ENCODE assay signal across 1 cellular context in genomic region chr3:50568947-50569749, GRCh38.
A peak's percentile ranks its signal among the peaks of the same experiment; 100 is the strongest.
TF ChIP-seq lines count a peak whose summit lies in the region.

HEMK1 (plus strand) TSS chr3:50569522; CDS start chr3:50571105, 1,583 bp downstream.

TF ChIP-seq in HepG2, 621 proteins besides CTCF, POLR2A, EP300 and RAD21 (continued from another document and continues in another):
- 0 out of 2 replicates have a peak, but pooled peaks have one; percentile 68 for TF ChIP-seq PRDM10 (CRISPR knock-in tag; IDR thresholded peaks at IDR 0.05; ENCODE audit: low read depth)
- no peak for TF ChIP-seq U2AF2 (IDR thresholded peaks at IDR 0.05; ENCODE audit: low read depth, low read length)
- no peak for TF ChIP-seq CAMTA2 (CRISPR knock-in tag; IDR thresholded peaks at IDR 0.05; ENCODE audit: borderline replicate concordance)
- peak; percentile 48; the same call in 1 of the 2 replicates for TF ChIP-seq ISL2 (CRISPR knock-in tag; IDR thresholded peaks at IDR 0.05)
- peak; percentile 63; the same call in 1 of the 2 replicates for TF ChIP-seq SALL2 (CRISPR knock-in tag; IDR thresholded peaks at IDR 0.05)
- TF ChIP-seq ZUFSP (CRISPR knock-in tag; IDR thresholded peaks at IDR 0.05; ENCODE audit: borderline replicate concordance): no peak
- peak; percentile 36; the same call in 1 of the 2 replicates for TF ChIP-seq TFAP4 (IDR thresholded peaks at IDR 0.05; ENCODE audit: borderline replicate concordance, low read depth)
- no peak for TF ChIP-seq DNMT3B (CRISPR knock-in tag; conservative IDR thresholded peaks at IDR 0.05)
- peak; percentile 89 for TF ChIP-seq ZBTB7B (CRISPR knock-in tag; IDR thresholded peaks at IDR 0.05)
- peak; percentile 88 for TF ChIP-seq ZNF18 (CRISPR knock-in tag; IDR thresholded peaks at IDR 0.05; ENCODE audit: insufficient replicate concordance)
- TF ChIP-seq GMEB2 (CRISPR knock-in tag; IDR thresholded peaks at IDR 0.05; ENCODE audit: low read depth): peak; percentile 61; the same call in 1 of the 2 replicates
- 0 out of 2 replicates have a peak, but pooled peaks have one; percentile 34 for TF ChIP-seq AKAP8 (CRISPR knock-in tag; IDR thresholded peaks at IDR 0.05)
- no peak for TF ChIP-seq ATAD3A (CRISPR knock-in tag; IDR thresholded peaks at IDR 0.05)
- no peak for TF ChIP-seq ZNF644 (CRISPR knock-in tag; IDR thresholded peaks at IDR 0.05; ENCODE audit: low read depth)
- no peak for TF ChIP-seq RARG (CRISPR knock-in tag; IDR thresholded peaks at IDR 0.05; ENCODE audit: low read depth)
- TF ChIP-seq THAP7 (CRISPR knock-in tag; IDR thresholded peaks at IDR 0.05): no peak
- TF ChIP-seq ZXDC (CRISPR knock-in tag; IDR thresholded peaks at IDR 0.05): no peak
- peak; percentile 73 for TF ChIP-seq HCFC1 (IDR thresholded peaks at IDR 0.05; ENCODE audit: low read depth, low read length)
- no peak for TF ChIP-seq ELK4 (CRISPR knock-in tag; IDR thresholded peaks at IDR 0.05; ENCODE audit: borderline replicate concordance)
- no peak; the same call in 1 of the 2 replicates for TF ChIP-seq HOXA9 (CRISPR knock-in tag; IDR thresholded peaks at IDR 0.05; ENCODE audit: borderline replicate concordance)
- peak; percentile 68 for TF ChIP-seq KMT2B (CRISPR knock-in tag; IDR thresholded peaks at IDR 0.05)
- no peak for TF ChIP-seq ZNF382 (CRISPR knock-in tag; IDR thresholded peaks at IDR 0.05; ENCODE audit: borderline replicate concordance)
- peak; percentile 45; the same call in 1 of the 2 replicates for TF ChIP-seq ZNF546 (CRISPR knock-in tag; conservative IDR thresholded peaks at IDR 0.05)
- TF ChIP-seq ZFAT (CRISPR knock-in tag; conservative IDR thresholded peaks at IDR 0.05): no peak
- no peak for TF ChIP-seq CSRNP1 (CRISPR knock-in tag; IDR thresholded peaks at IDR 0.05)
- no peak; the same call in 1 of the 2 replicates for TF ChIP-seq TGIF2 (CRISPR knock-in tag; IDR thresholded peaks at IDR 0.05)
- no peak for TF ChIP-seq ZNF207 (IDR thresholded peaks at IDR 0.05; ENCODE audit: borderline replicate concordance)
- no peak for TF ChIP-seq ZSCAN31 (CRISPR knock-in tag; IDR thresholded peaks at IDR 0.05; ENCODE audit: low read depth)
- no peak for TF ChIP-seq KLF9 (CRISPR knock-in tag; IDR thresholded peaks at IDR 0.05; ENCODE audit: low read depth)
- peak; percentile 93 for TF ChIP-seq ZNF574 (CRISPR knock-in tag; IDR thresholded peaks at IDR 0.05)
- TF ChIP-seq ZNF784 (CRISPR knock-in tag; IDR thresholded peaks at IDR 0.05; ENCODE audit: borderline replicate concordance): peak; percentile 56; the same call in 1 of the 2 replicates
- TF ChIP-seq ZNF607 (CRISPR knock-in tag; IDR thresholded peaks at IDR 0.05; ENCODE audit: borderline replicate concordance): peak; percentile 87; the same call in 1 of the 2 replicates
- TF ChIP-seq ZNF569 (CRISPR knock-in tag; IDR thresholded peaks at IDR 0.05; ENCODE audit: borderline replicate concordance): no peak
- TF ChIP-seq ZNF678 (CRISPR knock-in tag; IDR thresholded peaks at IDR 0.05): no peak
- TF ChIP-seq ZNF3 (CRISPR knock-in tag; IDR thresholded peaks at IDR 0.05): no peak
- TF ChIP-seq PHB2 (IDR thresholded peaks at IDR 0.05; ENCODE audit: partially characterized antibody): no peak
- TF ChIP-seq SRF (IDR thresholded peaks at IDR 0.05; ENCODE audit: low read depth, low read length): peak; percentile 45; the same call in 1 of the 2 replicates
- no peak for TF ChIP-seq HNRNPH1 (optimal IDR thresholded peaks at IDR 0.05; ENCODE audit: low read depth, low read length)
- TF ChIP-seq SRSF9 (IDR thresholded peaks at IDR 0.05; ENCODE audit: borderline replicate concordance, insufficient read depth, low read depth, low read length, poor library complexity, severe bottlenecking): no peak
